ENCODE assay signal across 25 cellular contexts in genomic region chr1:152444045-152444444, GRCh38. TPM values are rescaled to one million over a fixed set of nuclear protein-coding genes. Genes with fewer than 3 reads are reported as not detected.
A peak's percentile ranks its signal among the peaks of the same experiment; 100 is the strongest.
DNase-seq lines count a peak whose midpoint lies in the region; ATAC-seq and TF ChIP-seq lines count a peak whose summit lies in the region.
"Had no signal": no experiment of that assay in that cellular context is flagged by ENCODE, and none has a peak within 500 bp of the region (broad histone marks: within the 10 kb centered on the region; RNA-seq: fewer than 3 reads in every experiment).

No MANE protein-coding gene starts in this region.

- no peak overlapping the region for H3K4ac ChIP-seq in mesenchymal stem cell (ENCODE audit: low read depth in 1 of 2, low read length in 2 of 2)

- H3K9ac ChIP-seq in KMS-11 (no peak overlapping the region), mesenchymal stem cell (ENCODE audit: low read length) (no peak overlapping the region)

- no peaks in the 10 kb centered on the region for H3K9me3 ChIP-seq in mesenchymal stem cell (ENCODE audit: control insufficient read depth, low read length)

- DNase-seq in A172 (ENCODE audit: low spot score) = peak; percentile 36
- DNase-seq in myocyte (ENCODE audit: low read depth) = peak; percentile 93
- DNase-seq in mesenchymal stem cell = no peak
- DNase-seq in COLO829 (ENCODE audit: low spot score) = no peak
- DNase-seq: ACHN; CD8-positive, alpha-beta memory T cell; DND-41; H7; HFFc6; IMR-90; Karpas-422; NCI-H1092 treated with DMSO at 0.1 percent for 48 hours; NCI-H146; NCI-H2029 treated with DMSO at 0.1 percent for 48 hours; NCI-H2171; NCI-H446; NCI-H69; SHP77 treated with DMSO at 0.1 percent for 48 hours had no signal

- no peak overlapping the region for H3K14ac ChIP-seq in mesenchymal stem cell (ENCODE audit: low read length in 2 of 2)

- H4K8ac ChIP-seq in mesenchymal stem cell (ENCODE audit: low read length) = no peak overlapping the region

- no peak for ATAC-seq in GM21576 (IDR thresholded peaks at IDR 0.05; ENCODE audit: unreplicated experiment)
- ATAC-seq: SK-N-SH treated with all-trans-retinoic acid at 6 μM for 48 hours had no signal

- H3K27me3 ChIP-seq in KMS-11 (ENCODE audit: insufficient read depth, low read depth) (no peaks in the 10 kb centered on the region), mesenchymal stem cell (ENCODE audit: control insufficient read depth in 1 of 2, insufficient read depth in 1 of 2, low read length in 2 of 2) (peaks cover 0 to 22% of the 10 kb centered on the region in 2 experiments)

- no peak overlapping the region for H3K4me2 ChIP-seq in KMS-11
- no peak overlapping the region for H3K4me2 ChIP-seq in mesenchymal stem cell (ENCODE audit: low read length, poor library complexity, severe bottlenecking)

- H3K79me1 ChIP-seq in mesenchymal stem cell (replicated peaks; ENCODE audit: low read length, poor library complexity, severe bottlenecking) = no peaks in the 10 kb centered on the region

- no peak overlapping the region for H3K18ac ChIP-seq in mesenchymal stem cell (ENCODE audit: low read depth in 1 of 2, low read length in 2 of 2)

- no peaks in the 10 kb centered on the region for H4K20me1 ChIP-seq in KMS-11 (ENCODE audit: insufficient read depth)

- no peak overlapping the region for H3K27ac ChIP-seq in KMS-11
- no peak overlapping the region; the same call in 1 of the 2 replicates for H3K27ac ChIP-seq in VCaP
- H3K27ac ChIP-seq in mesenchymal stem cell (ENCODE audit: low read length, poor library complexity, severe bottlenecking) = no peak overlapping the region

- H4K91ac ChIP-seq in mesenchymal stem cell (ENCODE audit: low read length) = no peak overlapping the region

- no peaks in the 10 kb centered on the region for H3K36me3 ChIP-seq in KMS-11 (ENCODE audit: insufficient read depth)
- no peaks in the 10 kb centered on the region for H3K36me3 ChIP-seq in mesenchymal stem cell (ENCODE audit: control insufficient read depth in 1 of 2, insufficient read depth in 2 of 2, low read depth in 1 of 2, low read length in 2 of 2)

- H3K79me2 ChIP-seq in KMS-11 (ENCODE audit: insufficient read depth, low read depth) = no peaks in the 10 kb centered on the region

- H2BK120ac ChIP-seq in mesenchymal stem cell (ENCODE audit: low read depth, low read length) = no peak overlapping the region

- H3K4me1 ChIP-seq in KMS-11 (ENCODE audit: low read depth, poor library complexity, severe bottlenecking) (peaks cover 65% of the 10 kb centered on the region), mesenchymal stem cell (ENCODE audit: control insufficient read depth, insufficient read depth, low read depth, low read length) (no peaks in the 10 kb centered on the region)

- no peak overlapping the region for H3K23ac ChIP-seq in mesenchymal stem cell (ENCODE audit: low read length in 2 of 2)

- WGBS in mesenchymal stem cell = 30% methylated on average over 3 of the region's 4 CpGs

- H2BK12ac ChIP-seq in mesenchymal stem cell (ENCODE audit: low read length in 2 of 2) = no peak overlapping the region

- no peak overlapping the region for H2AK5ac ChIP-seq in mesenchymal stem cell (ENCODE audit: low read length, severe bottlenecking)

- TF ChIP-seq CTCF in KMS-11 (conservative IDR thresholded peaks at IDR 0.05; ENCODE audit: low read depth, low read length) (no peak), VCaP (conservative IDR thresholded peaks at IDR 0.05) (peak; percentile 53)

- H3K4me3 ChIP-seq in KMS-11 (IDR thresholded peaks at IDR 0.05; ENCODE audit: insufficient read depth, low read depth, low read length) (peak overlapping the region; percentile 5), mesenchymal stem cell (ENCODE audit: insufficient read depth in 1 of 2, low read depth in 1 of 2, low read length in 2 of 2) (no peak overlapping the region)

- H2BK15ac ChIP-seq in mesenchymal stem cell (ENCODE audit: low read depth, poor library complexity, severe bottlenecking) = no peak overlapping the region

- no peak overlapping the region for H2BK5ac ChIP-seq in mesenchymal stem cell (ENCODE audit: low read depth, low read length, poor library complexity, severe bottlenecking)

- H2AFZ ChIP-seq in KMS-11 (ENCODE audit: low read depth) = no peak overlapping the region
- no peak overlapping the region for H2AFZ ChIP-seq in mesenchymal stem cell (ENCODE audit: low read depth, low read length)

RNA-seq across cellular contexts. Expression of gene CRNN, which starts 30.0 kb away (rescaled TPM):
- not detected in 2 replicates for total RNA-seq in A172 (2014; rRNA removed; shearing (Covaris generic))
- total RNA-seq in myocyte = not detected in 2 replicates
- not detected for polyA plus RNA-seq in myocyte (2012)
- not detected for polyA plus RNA-seq in mesenchymal stem cell (2013, experiment 1 of 2)
- polyA plus RNA-seq in mesenchymal stem cell (2013, experiment 2 of 2) = not detected
- total RNA-seq: CD8-positive, alpha-beta memory T cell; G401; H7; HFFc6; HT1080; IMR-90; OCI-LY7 had no signal
- polyA plus RNA-seq: CD8-positive, alpha-beta memory T cell; IMR-90 had no signal

Comparison
In these comparisons a context has a peak if more than half of its experiments do, and no peak if none do; other contexts are left out.
1. DNase-seq: peak in A172 (single experiment) and myocyte (single experiment); none in mesenchymal stem cell (single experiment) and COLO829 (single experiment).